26 cellular contexts compared by ENCODE assay signal in genomic region chr7:42218248-42218647, GRCh38. TPM values are rescaled to one million over a fixed set of nuclear protein-coding genes. Genes with fewer than 3 reads are reported as not detected.
"Had no signal": no experiment of that assay in that cellular context is flagged by ENCODE, and none has a peak within 500 bp of the region (broad histone marks: within the 10 kb centered on the region; RNA-seq: fewer than 3 reads in every experiment).

No MANE protein-coding gene starts in this region.

- H3K27ac ChIP-seq: brain microvascular endothelial cell, heart left ventricle, left lung, upper lobe of left lung, VCaP had no signal

- H3K36me3 ChIP-seq: brain microvascular endothelial cell, heart left ventricle, left lung had no signal

- H3K9me3 ChIP-seq: gastroesophageal sphincter, heart left ventricle, left lung, upper lobe of left lung had no signal

- H3K9me3 Mint-ChIP-seq: activated CD4-positive, alpha-beta T cell treated with anti-CD3 and anti-CD28 coated beads, Interleukin-2, amount 10 ng/mL, durations not matched to agents 7 days and 5 days; activated CD8-positive, alpha-beta T cell treated with anti-CD3 and anti-CD28 coated beads for 36 hours; activated T-helper 1 cell treated with anti-CD3 and anti-CD28 coated beads, Interleukin-12 subunit alpha, Interleukin-12 subunit beta, Interleukin-2, Interleukin-4 antibody, amounts not matched to agents 30 ng/mL and 10 ng/mL and 1 ng/mL, durations not matched to agents 14 hours and 24 hours and 36 hours; natural killer cell treated with Interleukin-12 subunit alpha and Interleukin-12 subunit beta and Interleukin-15 and Interleukin-18, amount 100 ng/mL, for 72 hours had no signal

- DNase-seq: activated CD4-positive, alpha-beta T cell treated with anti-CD3 and anti-CD28 coated beads, Interleukin-2, amount 10 ng/mL, durations not matched to agents 7 days and 5 days; activated CD4-positive, CD25-positive, alpha-beta regulatory T cell treated with anti-CD3 and anti-CD28 coated beads, Interleukin-2, amount 50 U/mL, for 72 hours; activated CD8-positive, alpha-beta memory T cell treated with anti-CD3 and anti-CD28 coated beads, Interleukin-2, amount 10 ng/mL, durations not matched to agents 7 days and 5 days; activated CD8-positive, alpha-beta T cell treated with anti-CD3 and anti-CD28 coated beads for 36 hours; activated gamma-delta T cell; activated naive CD4-positive, alpha-beta T cell treated with anti-CD3 and anti-CD28 coated beads, Interleukin-2, amount 50 U/mL, for 16 hours; activated T-cell treated with anti-CD3 and anti-CD28 coated beads for 4 hours; aorta; brain microvascular endothelial cell; central memory CD4-positive, alpha-beta T cell; effector memory CD4-positive, alpha-beta T cell; heart left ventricle; left lung; occipital lobe; stimulated activated CD4-positive, alpha-beta T cell treated with anti-CD3 and anti-CD28 coated beads, Interleukin-2, amount 100 ng/mL, for 48 hours; stimulated activated naive CD4-positive, alpha-beta T cell treated with Interleukin-2 at 50 U/mL for 16 hours; upper lobe of left lung had no signal

- H3K27ac Mint-ChIP-seq: activated CD4-positive, alpha-beta T cell treated with anti-CD3 and anti-CD28 coated beads, Interleukin-2, amount 10 ng/mL, durations not matched to agents 7 days and 5 days; activated CD8-positive, alpha-beta memory T cell treated with anti-CD3 and anti-CD28 coated beads, Interleukin-2, amount 10 ng/mL, durations not matched to agents 7 days and 5 days; activated CD8-positive, alpha-beta T cell treated with anti-CD3 and anti-CD28 coated beads for 36 hours; activated T-helper 1 cell treated with anti-CD3 and anti-CD28 coated beads, Interleukin-12 subunit alpha, Interleukin-12 subunit beta, Interleukin-2, Interleukin-4 antibody, amounts not matched to agents 30 ng/mL and 10 ng/mL and 1 ng/mL, durations not matched to agents 14 hours and 24 hours and 36 hours; natural killer cell treated with Interleukin-12 subunit alpha and Interleukin-12 subunit beta and Interleukin-15 and Interleukin-18, amount 100 ng/mL, for 72 hours had no signal

- H3K36me3 Mint-ChIP-seq: activated CD8-positive, alpha-beta memory T cell treated with anti-CD3 and anti-CD28 coated beads, Interleukin-2, amount 10 ng/mL, durations not matched to agents 7 days and 5 days; natural killer cell treated with Interleukin-12 subunit alpha and Interleukin-12 subunit beta and Interleukin-15 and Interleukin-18, amount 100 ng/mL, for 72 hours had no signal

- ATAC-seq: activated CD8-positive, alpha-beta memory T cell treated with anti-CD3 and anti-CD28 coated beads, Interleukin-2, amount 10 ng/mL, durations not matched to agents 7 days and 5 days; activated CD8-positive, alpha-beta T cell treated with anti-CD3 and anti-CD28 coated beads for 36 hours; esophagus mucosa; gastroesophageal sphincter; heart left ventricle; left lung; natural killer cell treated with Interleukin-12 subunit alpha and Interleukin-12 subunit beta and Interleukin-15 and Interleukin-18, amount 100 ng/mL, for 72 hours; SK-N-SH treated with all-trans-retinoic acid at 6 μM for 48 hours had no signal

- H3K4me1 Mint-ChIP-seq: activated CD4-positive, alpha-beta T cell treated with anti-CD3 and anti-CD28 coated beads, Interleukin-2, amount 10 ng/mL, durations not matched to agents 7 days and 5 days; activated CD8-positive, alpha-beta memory T cell treated with anti-CD3 and anti-CD28 coated beads, Interleukin-2, amount 10 ng/mL, durations not matched to agents 7 days and 5 days had no signal

- H3K4me3 Mint-ChIP-seq: activated CD4-positive, alpha-beta T cell treated with anti-CD3 and anti-CD28 coated beads, Interleukin-2, amount 10 ng/mL, durations not matched to agents 7 days and 5 days; activated CD8-positive, alpha-beta memory T cell treated with anti-CD3 and anti-CD28 coated beads, Interleukin-2, amount 10 ng/mL, durations not matched to agents 7 days and 5 days; activated CD8-positive, alpha-beta T cell treated with anti-CD3 and anti-CD28 coated beads for 36 hours; activated T-helper 1 cell treated with anti-CD3 and anti-CD28 coated beads, Interleukin-12 subunit alpha, Interleukin-12 subunit beta, Interleukin-2, Interleukin-4 antibody, amounts not matched to agents 30 ng/mL and 10 ng/mL and 1 ng/mL, durations not matched to agents 14 hours and 24 hours and 36 hours; natural killer cell treated with Interleukin-12 subunit alpha and Interleukin-12 subunit beta and Interleukin-15 and Interleukin-18, amount 100 ng/mL, for 72 hours had no signal

- FAIRE-seq: endothelial cell of umbilical vein had no signal

- H3K27me3 ChIP-seq: brain microvascular endothelial cell, gastroesophageal sphincter, heart left ventricle, left lung, upper lobe of left lung had no signal

- H3K4me1 ChIP-seq: left lung, upper lobe of left lung had no signal

- H3K4me3 ChIP-seq: gastroesophageal sphincter, heart left ventricle, left lung, lung, upper lobe of left lung had no signal

RNA-seq across cellular contexts. Expression of gene GLI3, which starts 18.8 kb away (rescaled TPM):
- total RNA-seq: activated CD8-positive, alpha-beta T cell treated with anti-CD3 and anti-CD28 coated beads for 36 hours; activated T-helper 1 cell treated with anti-CD3 and anti-CD28 coated beads, Interleukin-12 subunit alpha, Interleukin-12 subunit beta, Interleukin-2, Interleukin-4 antibody, amounts not matched to agents 30 ng/mL and 10 ng/mL and 1 ng/mL, durations not matched to agents 14 hours and 24 hours and 36 hours; T-helper 2 cell treated with Interferon-gamma antibody and Interleukin-4, amounts not matched to agents 100 ng/mL and 5 ng/mL, for 36 hours had no signal
